Comparison of ENCODE assay signal across 13 cellular contexts in genomic region chr13:40137400-40137799, GRCh38.
"Had no signal": no experiment of that assay in that cellular context is flagged by ENCODE, and none has a peak within 500 bp of the region (broad histone marks: within the 10 kb centered on the region; RNA-seq: fewer than 3 reads in every experiment).

No MANE protein-coding gene starts in this region.

- ATAC-seq: heart left ventricle, left lobe of liver, WTC11 had no signal

- H3K36me3 Mint-ChIP-seq: WTC11 had no signal

- H3K27ac Mint-ChIP-seq: nephron; T-helper 1 cell treated with Interleukin-12 subunit alpha and Interleukin-12 subunit beta and Interleukin-4 antibody, amounts not matched to agents 30 μg/mL and 1 μg/mL, for 36 hours; WTC11 had no signal

- DNase-seq: activated gamma-delta T cell treated with Interleukin-2 at 50 U/mL for 16 hours; central memory CD4-positive, alpha-beta T cell; effector CD4-positive, alpha-beta T cell; heart left ventricle; mammary epithelial cell; SHP77; sigmoid colon; stimulated activated CD4-positive, alpha-beta T cell treated with anti-CD3 and anti-CD28 coated beads, Interleukin-4, amount 100 ng/mL, for 24 hours; transverse colon had no signal

- H3K9me3 Mint-ChIP-seq: nephron, WTC11 had no signal

- H3K4me3 Mint-ChIP-seq: nephron; T-helper 1 cell treated with Interleukin-12 subunit alpha and Interleukin-12 subunit beta and Interleukin-4 antibody, amounts not matched to agents 30 μg/mL and 1 μg/mL, for 36 hours; WTC11 had no signal
